8 cellular contexts compared by ENCODE assay signal in the genomic region with DNA sequence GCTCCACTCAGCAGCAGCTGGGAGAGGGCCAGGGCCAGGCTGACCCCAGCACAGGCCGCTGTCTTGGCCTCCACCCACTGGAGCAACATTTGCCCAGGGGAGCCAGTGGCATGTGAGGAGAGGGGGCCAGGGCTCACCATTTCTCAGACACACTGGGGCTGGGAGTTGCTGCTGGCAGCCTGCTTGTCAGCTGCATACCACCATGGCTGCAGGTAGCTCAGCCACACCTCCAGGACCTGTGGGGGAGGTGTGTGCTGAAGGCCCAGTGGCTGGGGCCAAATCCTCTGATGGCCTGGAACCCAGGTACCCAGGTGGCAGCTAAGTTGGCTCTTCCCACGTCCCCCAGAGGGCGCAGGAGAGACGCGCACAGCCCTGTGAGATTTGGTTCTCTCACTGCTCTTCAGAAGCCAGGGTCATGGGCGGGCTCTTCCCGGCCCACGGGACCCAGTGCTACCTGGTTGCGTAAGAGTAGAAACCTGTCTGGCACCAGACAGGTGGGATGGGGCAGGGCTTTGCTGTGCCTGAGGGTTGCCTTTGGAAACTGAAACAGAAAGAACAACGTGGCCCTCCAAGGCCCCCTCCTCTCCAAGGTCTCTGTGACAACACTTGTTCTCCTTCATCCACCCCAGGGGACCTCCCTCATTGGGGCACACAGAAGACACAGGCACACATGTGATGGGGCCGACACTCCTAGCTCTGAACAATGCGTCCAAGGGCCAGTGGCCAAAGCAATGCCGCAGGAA.
DNase-seq lines count a peak whose midpoint lies in the region; ATAC-seq and TF ChIP-seq lines count a peak whose summit lies in the region.

No MANE protein-coding gene starts in this region.

- H3K36me3 ChIP-seq in OCI-LY3 (replicated peaks; ENCODE audit: low read depth, low read length) (no peaks in the 10 kb centered on the region), urinary bladder (ENCODE audit: insufficient read depth) (no peaks in the 10 kb centered on the region)

- TF ChIP-seq CTCF in OCI-LY3 (IDR thresholded peaks at IDR 0.05; ENCODE audit: low read depth, low read length) (peak; percentile 94), fibroblast of the aortic adventitia (IDR thresholded peaks at IDR 0.05; ENCODE audit: insufficient read depth, low read length) (peak; percentile 71)

- peak overlapping the region; percentile 40 for H3K4me2 ChIP-seq in OCI-LY3 (ENCODE audit: low read length)

- H3K4me3 ChIP-seq in OCI-LY3 (ENCODE audit: low read length) (no peak overlapping the region), fibroblast of the aortic adventitia (ENCODE audit: low read depth, low read length) (no peak overlapping the region), urinary bladder (ENCODE audit: low read depth, low read length) (no peak overlapping the region)

- H2AFZ ChIP-seq in OCI-LY3 (ENCODE audit: low read depth, low read length) = no peak overlapping the region

- H3K4me1 ChIP-seq in OCI-LY3 (ENCODE audit: low read length) (peaks cover 2% of the 10 kb centered on the region; the same call in 1 of the 2 replicates), urinary bladder (ENCODE audit: insufficient read depth) (no peaks in the 10 kb centered on the region)

- H3K27ac ChIP-seq in OCI-LY3 (ENCODE audit: low read length) (no peak overlapping the region), urinary bladder (ENCODE audit: low read depth) (peak overlapping the region; percentile 32)

- peaks cover 36% of the 10 kb centered on the region for H3K27me3 ChIP-seq in OCI-LY3 (ENCODE audit: low read depth, low read length)

- H3K9ac ChIP-seq in OCI-LY3 (ENCODE audit: low read length) = no peak overlapping the region

- ATAC-seq in GM21528 (IDR thresholded peaks at IDR 0.05; ENCODE audit: low FRiP score, unreplicated experiment) = no peak

- DNase-seq in COR-L47 (lab: John Stamatoyannopoulos, UW) = peak; percentile 67
- peak in 43 of 76 experiments; percentile 1 to 64 (median 22) for DNase-seq in HUDEP-2 (lab: John Stamatoyannopoulos, UW; ENCODE audit: unreplicated experiment in 76 of 76)
- peak; percentile 48 for DNase-seq in activated T-cell treated with anti-CD3 and anti-CD28 coated beads for 4 hours
- peak; percentile 59 for DNase-seq in fibroblast of the aortic adventitia (ENCODE audit: low read depth)
- peak; percentile 34 for DNase-seq in pons (ENCODE audit: low spot score)

- H3K79me2 ChIP-seq in OCI-LY3 (ENCODE audit: low read length) = no peaks in the 10 kb centered on the region

- no peaks in the 10 kb centered on the region for H4K20me1 ChIP-seq in OCI-LY3 (ENCODE audit: insufficient read depth, low read length)

- WGBS in urinary bladder = 45% methylated on average over 13 of the region's 13 CpGs

- no peaks in the 10 kb centered on the region for H3K9me3 ChIP-seq in OCI-LY3 (ENCODE audit: insufficient read depth, low read length)
